In genomic region chrX:10636337-10636736, GRCh38 we compare ENCODE assay signal across 8 cellular contexts. TPM values are rescaled to one million over a fixed set of nuclear protein-coding genes. Genes with fewer than 3 reads are reported as not detected.
DNase-seq lines count a peak whose midpoint lies in the region; ATAC-seq and TF ChIP-seq lines count a peak whose summit lies in the region.

No MANE protein-coding gene starts in this region.

- H3K9ac ChIP-seq in subcutaneous abdominal adipose tissue (ENCODE audit: low read length in 5 of 5) = no peak overlapping the region

- WGBS in heart right ventricle, 2 donors = 0% methylated on average over 3 of the region's 3 CpGs

- H3K4me1 Mint-ChIP-seq in activated CD4-positive, alpha-beta T cell treated with anti-CD3 and anti-CD28 coated beads, Interleukin-2, amount 10 ng/mL, durations not matched to agents 24 days and 14 days = no peaks in the 10 kb centered on the region

- no peaks in the 10 kb centered on the region for H3K36me3 Mint-ChIP-seq in activated CD4-positive, alpha-beta T cell treated with anti-CD3 and anti-CD28 coated beads, Interleukin-2, amount 10 ng/mL, durations not matched to agents 24 days and 14 days (ENCODE audit: low read depth)

- peaks cover 0 to 19% (median 0%) of the 10 kb centered on the region in 9 donors for H3K4me1 ChIP-seq in heart right ventricle
- H3K4me1 ChIP-seq in subcutaneous abdominal adipose tissue (ENCODE audit: control insufficient read depth in 5 of 5, insufficient read depth in 5 of 5, low read length in 5 of 5) = peaks cover 0 to 4% (median 0%) of the 10 kb centered on the region in 5 donors

- H3K27me3 Mint-ChIP-seq in activated CD4-positive, alpha-beta T cell treated with anti-CD3 and anti-CD28 coated beads, Interleukin-2, amount 10 ng/mL, durations not matched to agents 24 days and 14 days = no peaks in the 10 kb centered on the region

- ATAC-seq in SK-N-SH treated with all-trans-retinoic acid at 6 μM for 48 hours (peak; percentile 66), heart right ventricle (peak in 7 of 8 donors; percentile 44 to 79 (median 55)), HG03025 (IDR thresholded peaks at IDR 0.05; ENCODE audit: low FRiP score, unreplicated experiment) (no peak), GM19452 (IDR thresholded peaks at IDR 0.05; ENCODE audit: unreplicated experiment) (no peak)

- intact Hi-C loops in heart right ventricle (cut with DNase I) = loop anchor here in 5 of 10 donors (2.0 to 10.0 kb wide), 4 partner anchors 310 to 446 kb away; no protein-coding TSS in a partner anchor
- intact Hi-C loops in activated CD4-positive, alpha-beta T cell treated with anti-CD3 and anti-CD28 coated beads, Interleukin-2, amount 10 ng/mL, durations not matched to agents 24 days and 14 days (cut with micrococcal nuclease) = no loop called here

- H3K9me3 ChIP-seq in heart right ventricle = no peaks in the 10 kb centered on the region
- peaks cover 0 to 3% (median 0%) of the 10 kb centered on the region in 5 donors for H3K9me3 ChIP-seq in subcutaneous abdominal adipose tissue (ENCODE audit: control insufficient read depth in 5 of 5, low read length in 5 of 5)

- TF ChIP-seq CTCF in heart right ventricle (IDR thresholded peaks at IDR 0.05) = peak in 8 of 9 donors; percentile 11 to 71 (median 54)

- no peak overlapping the region for H3K27ac Mint-ChIP-seq in activated CD4-positive, alpha-beta T cell treated with anti-CD3 and anti-CD28 coated beads, Interleukin-2, amount 10 ng/mL, durations not matched to agents 24 days and 14 days

- H3K27me3 ChIP-seq in heart right ventricle = no peaks in the 10 kb centered on the region
- no peaks in the 10 kb centered on the region for H3K27me3 ChIP-seq in subcutaneous abdominal adipose tissue (ENCODE audit: control insufficient read depth in 5 of 5, insufficient read depth in 4 of 5, low read length in 5 of 5)

- no peak overlapping the region for H3K4me3 Mint-ChIP-seq in activated CD4-positive, alpha-beta T cell treated with anti-CD3 and anti-CD28 coated beads, Interleukin-2, amount 10 ng/mL, durations not matched to agents 24 days and 14 days

- H3K27ac ChIP-seq in heart right ventricle (no peak overlapping the region), subcutaneous abdominal adipose tissue (ENCODE audit: low read depth, low read length) (peak overlapping the region; percentile 0)

- H3K9me3 Mint-ChIP-seq in activated CD4-positive, alpha-beta T cell treated with anti-CD3 and anti-CD28 coated beads, Interleukin-2, amount 10 ng/mL, durations not matched to agents 24 days and 14 days = no peaks in the 10 kb centered on the region

- H3K4me3 ChIP-seq in heart right ventricle (peak overlapping the region in 3 of 10 donors; percentile 17 to 31 (median 20)), subcutaneous abdominal adipose tissue (ENCODE audit: low read depth in 1 of 5, low read length in 5 of 5) (no peak overlapping the region)

- DNase-seq in SHP77 (lab: John Stamatoyannopoulos, UW) = peak; percentile 22 to 35
- no peak for DNase-seq in SHP77 treated with DMSO at 0.1 percent for 48 hours (lab: John Stamatoyannopoulos, UW)
- peak in 1 of 2 donors; percentile 34 for DNase-seq in heart right ventricle
- no peak for DNase-seq in activated CD4-positive, alpha-beta T cell treated with anti-CD3 and anti-CD28 coated beads, Interleukin-2, amount 10 ng/mL, durations not matched to agents 24 days and 14 days

- H3K36me3 ChIP-seq in heart right ventricle = no peaks in the 10 kb centered on the region
- no peaks in the 10 kb centered on the region for H3K36me3 ChIP-seq in subcutaneous abdominal adipose tissue (ENCODE audit: control insufficient read depth in 5 of 5, insufficient read depth in 5 of 5, low read length in 5 of 5)

TF ChIP-seq in SK-N-SH treated with all-trans-retinoic acid at 6 μM for 48 hours, 23 proteins besides CTCF, POLR2A, EP300 and RAD21:
- TF ChIP-seq ZFP3 (CRISPR knock-in tag; IDR thresholded peaks at IDR 0.05) (no peak), ISL1 (CRISPR knock-in tag; IDR thresholded peaks at IDR 0.05) (no peak), ZFP30 (CRISPR knock-in tag; IDR thresholded peaks at IDR 0.05) (no peak), BACH2 (CRISPR knock-in tag; IDR thresholded peaks at IDR 0.05; ENCODE audit: borderline replicate concordance) (no peak), ESRRG (CRISPR knock-in tag; IDR thresholded peaks at IDR 0.05) (no peak), ZC3H10 (CRISPR knock-in tag; IDR thresholded peaks at IDR 0.05) (no peak), GLIS3 (CRISPR knock-in tag; IDR thresholded peaks at IDR 0.05) (no peak), PPARA (CRISPR knock-in tag; IDR thresholded peaks at IDR 0.05; ENCODE audit: borderline replicate concordance) (no peak)
- TF ChIP-seq, protein P1, sequence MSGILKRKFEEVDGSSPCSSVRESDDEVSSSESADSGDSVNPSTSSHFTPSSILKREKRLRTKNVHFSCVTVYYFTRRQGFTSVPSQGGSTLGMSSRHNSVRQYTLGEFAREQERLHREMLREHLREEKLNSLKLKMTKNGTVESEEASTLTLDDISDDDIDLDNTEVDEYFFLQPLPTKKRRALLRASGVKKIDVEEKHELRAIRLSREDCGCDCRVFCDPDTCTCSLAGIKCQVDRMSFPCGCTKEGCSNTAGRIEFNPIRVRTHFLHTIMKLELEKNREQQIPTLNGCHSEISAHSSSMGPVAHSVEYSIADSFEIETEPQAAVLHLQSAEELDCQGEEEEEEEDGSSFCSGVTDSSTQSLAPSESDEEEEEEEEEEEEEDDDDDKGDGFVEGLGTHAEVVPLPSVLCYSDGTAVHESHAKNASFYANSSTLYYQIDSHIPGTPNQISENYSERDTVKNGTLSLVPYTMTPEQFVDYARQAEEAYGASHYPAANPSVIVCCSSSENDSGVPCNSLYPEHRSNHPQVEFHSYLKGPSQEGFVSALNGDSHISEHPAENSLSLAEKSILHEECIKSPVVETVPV (CRISPR knock-in tag; IDR thresholded peaks at IDR 0.05) = no peak

RNA-seq across cellular contexts. Expression of gene MID1, which starts 16.0 kb away (rescaled TPM):
- 10 to 100 TPM in 4 of 10 donors, 1 to 10 TPM in 6; 4.5 to 22.6 (median 8.0) TPM for total RNA-seq in heart right ventricle
- polyA plus RNA-seq in heart right ventricle = 1 to 10 TPM; 1.4 to 2.1 TPM
- 0.14 TPM in 1 of 2 replicates, not detected in the other for total RNA-seq in activated CD4-positive, alpha-beta T cell treated with anti-CD3 and anti-CD28 coated beads, Interleukin-2, amount 10 ng/mL, durations not matched to agents 24 days and 14 days

Comparison
In these comparisons a context has a peak if more than half of its experiments do, and no peak if none do; other contexts are left out.
1. DNase-seq: peak in SHP77 (2 of 2); none in SHP77 treated with DMSO at 0.1 percent for 48 hours (single experiment) and activated CD4-positive, alpha-beta T cell treated with anti-CD3 and anti-CD28 coated beads, Interleukin-2, amount 10 ng/mL, durations not matched to agents 24 days and 14 days (single experiment).
2. ATAC-seq: peak in SK-N-SH treated with all-trans-retinoic acid at 6 μM for 48 hours (single experiment) and heart right ventricle (7 of 8); none in HG03025 (single experiment) and GM19452 (single experiment).